Comparison of ENCODE assay signal across 17 cellular contexts in the genomic region with DNA sequence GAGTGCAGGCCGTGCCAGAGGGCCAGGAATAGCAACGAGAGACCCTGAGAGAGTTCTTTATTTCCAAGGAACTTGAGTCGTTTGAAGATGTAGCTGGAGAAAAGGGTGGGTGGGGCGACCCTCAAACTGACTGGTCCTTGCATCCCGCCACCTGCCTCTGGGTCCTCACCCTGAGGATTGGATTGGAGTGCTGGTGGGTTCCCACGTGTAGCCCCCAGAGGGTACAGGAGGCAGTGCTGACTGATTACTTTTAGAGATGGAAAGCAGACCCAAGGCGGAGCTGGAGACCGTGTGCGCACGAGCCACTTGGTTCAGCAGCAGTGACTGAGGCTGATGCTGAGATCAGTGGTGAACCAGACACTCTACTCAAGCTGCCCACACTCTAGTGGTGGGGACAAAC. TPM values are rescaled to one million over a fixed set of nuclear protein-coding genes. Genes with fewer than 3 reads are reported as not detected.
A peak's percentile ranks its signal among the peaks of the same experiment; 100 is the strongest.
DNase-seq lines count a peak whose midpoint lies in the region; ATAC-seq and TF ChIP-seq lines count a peak whose summit lies in the region.
"Had no signal": no experiment of that assay in that cellular context is flagged by ENCODE, and none has a peak within 500 bp of the region (broad histone marks: within the 10 kb centered on the region; RNA-seq: fewer than 3 reads in every experiment).

No MANE protein-coding gene starts in this region.

- no peaks in the 10 kb centered on the region for H3K27me3 Mint-ChIP-seq in natural killer cell (ENCODE audit: low read depth in 2 of 2)
- no peaks in the 10 kb centered on the region for H3K27me3 Mint-ChIP-seq in natural killer cell treated with Interleukin-12 subunit alpha and Interleukin-12 subunit beta and Interleukin-15 and Interleukin-18, amount 100 ng/mL, for 72 hours
- H3K27me3 Mint-ChIP-seq in effector memory CD8-positive, alpha-beta T cell: no peaks in the 10 kb centered on the region
- H3K27me3 Mint-ChIP-seq: CD4-positive, CD25-positive, alpha-beta regulatory T cell; dendritic cell treated with granulocyte-macrophage colony-stimulating factor and Interleukin-4, amounts not matched to agents 40 ng/mL and 50 ng/mL, for 4 days had no signal

- no peak overlapping the region for H3K4me3 Mint-ChIP-seq in natural killer cell
- H3K4me3 Mint-ChIP-seq in natural killer cell treated with Interleukin-12 subunit alpha and Interleukin-12 subunit beta and Interleukin-15 and Interleukin-18, amount 100 ng/mL, for 72 hours: no peak overlapping the region
- no peak overlapping the region for H3K4me3 Mint-ChIP-seq in effector memory CD8-positive, alpha-beta T cell
- H3K4me3 Mint-ChIP-seq: CD4-positive, CD25-positive, alpha-beta regulatory T cell; dendritic cell treated with granulocyte-macrophage colony-stimulating factor and Interleukin-4, amounts not matched to agents 40 ng/mL and 50 ng/mL, for 4 days; neural progenitor cell had no signal

- peaks cover 0 to 41% (median 28%) of the 10 kb centered on the region in 4 donors for H3K4me1 ChIP-seq in upper lobe of left lung
- H3K4me1 ChIP-seq: neural progenitor cell had no signal

- DNase-seq in natural killer cell (no peak), upper lobe of left lung (no peak), NCI-H345 (lab: John Stamatoyannopoulos, UW) (no peak), NCI-H1694 (lab: John Stamatoyannopoulos, UW) (no peak)
- no peak for DNase-seq in natural killer cell treated with Interleukin-12 subunit alpha and Interleukin-12 subunit beta and Interleukin-15 and Interleukin-18, amount 100 ng/mL, for 72 hours (ENCODE audit: low spot score)
- DNase-seq in effector memory CD8-positive, alpha-beta T cell: no peak
- DNase-seq: activated CD4-positive, alpha-beta T cell treated with anti-CD3 and anti-CD28 coated beads, Interleukin-2, amount 50 U/mL, for 4 hours; CD4-positive, CD25-positive, alpha-beta regulatory T cell; NCI-H1048; NCI-H526; stimulated activated naive CD4-positive, alpha-beta T cell treated with Interleukin-2 at 50 U/mL for 16 hours had no signal

- intact Hi-C loops in natural killer cell (cut with micrococcal nuclease): no loop called here

- no peak for TF ChIP-seq POLR2A in upper lobe of left lung (IDR thresholded peaks at IDR 0.05)

- WGBS in upper lobe of left lung, 2 donors: 74 to 85% methylated on average over 10 of the region's 10 CpGs

- no peak for TF ChIP-seq EP300 in upper lobe of left lung (IDR thresholded peaks at IDR 0.05)

- no peak overlapping the region for H3K4me3 ChIP-seq in upper lobe of left lung
- H3K4me3 ChIP-seq: adrenal gland, neural progenitor cell had no signal

- peaks cover 5% of the 10 kb centered on the region in 2 donors for H3K4me1 Mint-ChIP-seq in natural killer cell
- H3K4me1 Mint-ChIP-seq in natural killer cell treated with Interleukin-12 subunit alpha and Interleukin-12 subunit beta and Interleukin-15 and Interleukin-18, amount 100 ng/mL, for 72 hours (ENCODE audit: low read depth in 2 of 2): peaks cover 8 to 19% of the 10 kb centered on the region in 2 donors
- H3K4me1 Mint-ChIP-seq in effector memory CD8-positive, alpha-beta T cell (ENCODE audit: low read depth in 2 of 2): peaks cover 0 to 5% of the 10 kb centered on the region in 2 donors
- H3K4me1 Mint-ChIP-seq: neural progenitor cell had no signal

- TF ChIP-seq CTCF in natural killer cell (IDR thresholded peaks at IDR 0.05) (no peak), upper lobe of left lung (IDR thresholded peaks at IDR 0.05) (no peak)

- H3K9me3 ChIP-seq in upper lobe of left lung: no peaks in the 10 kb centered on the region
- H3K9me3 ChIP-seq: adrenal gland had no signal

- peaks cover 8% of the 10 kb centered on the region for H3K36me3 Mint-ChIP-seq in natural killer cell
- peaks cover 24% of the 10 kb centered on the region for H3K36me3 Mint-ChIP-seq in natural killer cell treated with Interleukin-12 subunit alpha and Interleukin-12 subunit beta and Interleukin-15 and Interleukin-18, amount 100 ng/mL, for 72 hours
- peaks cover 68% of the 10 kb centered on the region for H3K36me3 Mint-ChIP-seq in effector memory CD8-positive, alpha-beta T cell (ENCODE audit: insufficient read depth)

- peak overlapping the region; percentile 57 to 79 (median 67) for H3K27ac ChIP-seq in upper lobe of left lung
- H3K27ac ChIP-seq: adrenal gland, neural progenitor cell had no signal

- no peak for ATAC-seq in natural killer cell
- ATAC-seq in natural killer cell treated with Interleukin-12 subunit alpha and Interleukin-12 subunit beta and Interleukin-15 and Interleukin-18, amount 100 ng/mL, for 72 hours: no peak
- no peak for ATAC-seq in effector memory CD8-positive, alpha-beta T cell (replicated peaks)
- ATAC-seq in upper lobe of left lung (ENCODE audit: low FRiP score in 2 of 2): no peak

- H3K27ac Mint-ChIP-seq in natural killer cell: peak overlapping the region; percentile 20 to 21
- H3K27ac Mint-ChIP-seq in natural killer cell treated with Interleukin-12 subunit alpha and Interleukin-12 subunit beta and Interleukin-15 and Interleukin-18, amount 100 ng/mL, for 72 hours: peak overlapping the region in 1 of 2 donors; percentile 57
- peak overlapping the region; percentile 59 to 79 for H3K27ac Mint-ChIP-seq in effector memory CD8-positive, alpha-beta T cell
- H3K27ac Mint-ChIP-seq: dendritic cell treated with granulocyte-macrophage colony-stimulating factor and Interleukin-4, amounts not matched to agents 40 ng/mL and 50 ng/mL, for 4 days; neural progenitor cell had no signal

- H3K27me3 ChIP-seq in upper lobe of left lung: no peaks in the 10 kb centered on the region
- H3K27me3 ChIP-seq: adrenal gland, neural progenitor cell had no signal

- peaks cover 59 to 89% (median 71%) of the 10 kb centered on the region in 4 donors for H3K36me3 ChIP-seq in upper lobe of left lung
- H3K36me3 ChIP-seq: neural progenitor cell had no signal

- no peaks in the 10 kb centered on the region for H3K9me3 Mint-ChIP-seq in natural killer cell
- H3K9me3 Mint-ChIP-seq in natural killer cell treated with Interleukin-12 subunit alpha and Interleukin-12 subunit beta and Interleukin-15 and Interleukin-18, amount 100 ng/mL, for 72 hours: no peaks in the 10 kb centered on the region
- H3K9me3 Mint-ChIP-seq in effector memory CD8-positive, alpha-beta T cell: no peaks in the 10 kb centered on the region
- H3K9me3 Mint-ChIP-seq: CD4-positive, CD25-positive, alpha-beta regulatory T cell; dendritic cell treated with granulocyte-macrophage colony-stimulating factor and Interleukin-4, amounts not matched to agents 40 ng/mL and 50 ng/mL, for 4 days; neural progenitor cell had no signal

RNA-seq across cellular contexts. Expression of a gene that starts 6.9 kb away (rescaled TPM):
- total RNA-seq in natural killer cell (10 to 100 TPM; 22.1 to 30.4 (median 23.3) TPM), upper lobe of left lung (10 to 100 TPM; 30.4 to 47.4 (median 38.3) TPM)
- 100 to 1,000 TPM in 1 of 2 donors, 10 to 100 TPM in 1; 74.9 to 141 TPM for total RNA-seq in natural killer cell treated with Interleukin-12 subunit alpha and Interleukin-12 subunit beta and Interleukin-15 and Interleukin-18, amount 100 ng/mL, for 72 hours

RNA-seq across cellular contexts. Expression of a gene that starts 7.2 kb away (rescaled TPM):
- total RNA-seq in natural killer cell: 100 to 1,000 TPM; 123 to 133 (median 127) TPM
- total RNA-seq in natural killer cell treated with Interleukin-12 subunit alpha and Interleukin-12 subunit beta and Interleukin-15 and Interleukin-18, amount 100 ng/mL, for 72 hours: 100 to 1,000 TPM; 227 to 350 TPM
- total RNA-seq in upper lobe of left lung: 100 to 1,000 TPM; 101 to 196 (median 140) TPM

RNA-seq across cellular contexts. Expression of a gene that starts 26.5 kb away (rescaled TPM):
- total RNA-seq in natural killer cell (100 to 1,000 TPM; 279 to 357 (median 312) TPM), upper lobe of left lung (100 to 1,000 TPM in 4 of 6 donors, 10 to 100 TPM in 2; 56.3 to 215 (median 114) TPM)
- 100 to 1,000 TPM in 1 of 2 donors, 10 to 100 TPM in 1; 71.6 to 131 TPM for total RNA-seq in natural killer cell treated with Interleukin-12 subunit alpha and Interleukin-12 subunit beta and Interleukin-15 and Interleukin-18, amount 100 ng/mL, for 72 hours

RNA-seq across cellular contexts. Expression of a gene that starts 33.8 kb away (rescaled TPM):
- total RNA-seq in natural killer cell (100 to 1,000 TPM; 125 to 157 (median 126) TPM), upper lobe of left lung (100 to 1,000 TPM in 5 of 6 donors, 10 to 100 TPM in 1; 83.8 to 291 (median 179) TPM)
- 100 to 1,000 TPM in 1 of 2 donors, 10 to 100 TPM in 1; 89.7 to 106 TPM for total RNA-seq in natural killer cell treated with Interleukin-12 subunit alpha and Interleukin-12 subunit beta and Interleukin-15 and Interleukin-18, amount 100 ng/mL, for 72 hours

RNA-seq across cellular contexts. Expression of a gene that starts 34.0 kb away (rescaled TPM):
- total RNA-seq in natural killer cell (not detected), upper lobe of left lung (not detected)
- total RNA-seq in natural killer cell treated with Interleukin-12 subunit alpha and Interleukin-12 subunit beta and Interleukin-15 and Interleukin-18, amount 100 ng/mL, for 72 hours: not detected
- total RNA-seq: adrenal gland; bronchial epithelial cell; CD4-positive, CD25-positive, alpha-beta regulatory T cell; epithelial cell of proximal tubule; frontal cortex had no signal
